8 cellular contexts compared by ENCODE assay signal in the genomic region with DNA sequence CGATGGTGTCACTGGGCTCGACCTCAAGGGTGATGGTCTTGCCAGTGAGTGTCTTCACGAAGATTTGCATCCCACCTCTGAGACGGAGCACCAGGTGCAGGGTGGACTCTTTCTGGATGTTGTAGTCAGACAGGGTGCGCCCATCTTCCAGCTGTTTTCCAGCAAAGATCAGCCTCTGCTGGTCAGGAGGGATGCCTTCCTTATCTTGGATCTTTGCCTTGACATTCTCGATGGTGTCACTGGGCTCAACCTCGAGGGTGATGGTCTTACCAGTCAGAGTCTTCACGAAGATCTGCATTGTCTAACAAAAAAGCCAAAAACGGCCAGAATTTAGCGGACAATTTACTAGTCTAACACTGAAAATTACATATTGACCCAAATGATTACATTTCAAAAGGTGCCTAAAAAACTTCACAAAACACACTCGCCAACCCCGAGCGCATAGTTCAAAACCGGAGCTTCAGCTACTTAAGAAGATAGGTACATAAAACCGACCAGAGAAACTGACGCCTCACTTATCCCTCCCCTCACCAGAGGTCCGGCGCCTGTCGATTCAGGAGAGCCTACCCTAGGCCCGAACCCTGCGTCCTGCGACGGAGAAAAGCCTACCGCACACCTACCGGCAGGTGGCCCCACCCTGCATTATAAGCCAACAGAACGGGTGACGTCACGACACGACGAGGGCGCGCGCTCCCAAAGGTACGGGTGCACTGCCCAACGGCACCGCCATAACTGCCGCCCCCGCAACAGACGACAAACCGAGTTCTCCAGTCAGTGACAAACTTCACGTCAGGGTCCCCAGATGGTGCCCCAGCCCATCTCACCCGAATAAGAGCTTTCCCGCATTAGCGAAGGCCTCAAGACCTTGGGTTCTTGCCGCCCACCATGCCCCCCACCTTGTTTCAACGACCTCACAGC. TPM values are rescaled to one million over a fixed set of nuclear protein-coding genes. Genes with fewer than 3 reads are reported as not detected.
DNase-seq lines count a peak whose midpoint lies in the region; ATAC-seq lines count a peak whose summit lies in the region.

No MANE protein-coding gene starts in this region.

- H3K4me3 ChIP-seq in GM08714 (ENCODE audit: low read length), result peak overlapping the region; percentile 91

- peak; percentile 15 for ATAC-seq in HG03097 (IDR thresholded peaks at IDR 0.05; ENCODE audit: low FRiP score, unreplicated experiment)

- DNase-seq in activated CD4-positive, alpha-beta T cell treated with anti-CD3 and anti-CD28 coated beads for 1 hour, result peak; percentile 86
- peak; percentile 59 for DNase-seq in dedifferentiated amniotic fluid mesenchymal stem cell (ENCODE audit: extremely low spot score)
- DNase-seq in lung microvascular endothelial cell (ENCODE audit: low read depth in 2 of 2), result peak; percentile 92 to 93
- peak; percentile 87 for DNase-seq in stimulated activated CD8-positive, alpha-beta memory T cell treated with anti-CD3 and anti-CD28 coated beads, Interleukin-12 subunit alpha, Interleukin-12 subunit beta, amount 100 ng/mL, for 4 hours (ENCODE audit: low read depth)
- no peak for DNase-seq in HuH-7.5 (ENCODE audit: low spot score)
- no peak for DNase-seq in NK-92 (lab: John Stamatoyannopoulos, UW; ENCODE audit: unreplicated experiment)

RNA-seq across cellular contexts. Expression of a gene that starts 0.7 kb away (rescaled TPM):
- 1,081 and 1,595 TPM in 2 replicates for total RNA-seq in lung microvascular endothelial cell

RNA-seq across cellular contexts. Expression of a gene that starts 50.1 kb away (rescaled TPM):
- total RNA-seq in lung microvascular endothelial cell, result 7.6 and 11.9 TPM in 2 replicates

Comparison
In these comparisons a context has a peak if more than half of its experiments do, and no peak if none do; other contexts are left out.
1. DNase-seq: peak in activated CD4-positive, alpha-beta T cell treated with anti-CD3 and anti-CD28 coated beads for 1 hour (single experiment), dedifferentiated amniotic fluid mesenchymal stem cell (single experiment), lung microvascular endothelial cell (2 of 2) and stimulated activated CD8-positive, alpha-beta memory T cell treated with anti-CD3 and anti-CD28 coated beads, Interleukin-12 subunit alpha, Interleukin-12 subunit beta, amount 100 ng/mL, for 4 hours (single experiment); none in HuH-7.5 (single experiment) and NK-92 (single experiment).